Comparison of ENCODE assay signal across 13 cellular contexts in genomic region chr10:132634241-132634946, GRCh38.
DNase-seq lines count a peak whose midpoint lies in the region; ATAC-seq and TF ChIP-seq lines count a peak whose summit lies in the region.
"Had no signal": no experiment of that assay in that cellular context is flagged by ENCODE, and none has a peak within 500 bp of the region (broad histone marks: within the 10 kb centered on the region; RNA-seq: fewer than 3 reads in every experiment).

No MANE protein-coding gene starts in this region.

- TF ChIP-seq CTCF in WTC11 (IDR thresholded peaks at IDR 0.05) (no peak), nephron progenitor cell (IDR thresholded peaks at IDR 0.05) (no peak)

- H3K27me3 Mint-ChIP-seq in WTC11 (ENCODE audit: low read depth) (peaks cover 3% of the 10 kb centered on the region; the same call in 1 of the 2 replicates), nephron progenitor cell (ENCODE audit: low read depth, poor library complexity) (peaks cover 16% of the 10 kb centered on the region)
- H3K27me3 Mint-ChIP-seq: activated naive CD8-positive, alpha-beta T cell had no signal

- no peak overlapping the region for H4K8ac ChIP-seq in mesendoderm (ENCODE audit: low read depth, low read length)

- H3K4me3 Mint-ChIP-seq in WTC11 = no peak overlapping the region
- no peak overlapping the region for H3K4me3 Mint-ChIP-seq in nephron progenitor cell
- H3K4me3 Mint-ChIP-seq: activated naive CD8-positive, alpha-beta T cell had no signal

- peak; percentile 19 for DNase-seq in Right ventricle myocardium superior
- DNase-seq in left ventricle myocardium superior = no peak
- peak; percentile 32 for DNase-seq in WTC11 (ENCODE audit: low spot score)
- DNase-seq in mesendoderm = peak; percentile 30
- no peak for DNase-seq in nephron progenitor cell
- DNase-seq in DMS79 treated with DMSO at 0.1 percent for 48 hours (lab: John Stamatoyannopoulos, UW) = no peak
- DNase-seq in superior temporal gyrus (ENCODE audit: extremely low spot score) = no peak
- DNase-seq: activated CD4-positive, CD25-positive, alpha-beta regulatory T cell treated with anti-CD3 and anti-CD28 coated beads, Interleukin-2, amount 50 U/mL, for 72 hours; effector CD8-positive, alpha-beta T cell; NCI-H1105 treated with DMSO at 0.1 percent for 48 hours had no signal

- H2BK5ac ChIP-seq in mesendoderm (ENCODE audit: low read length) = no peak overlapping the region

- no peak overlapping the region for H4K5ac ChIP-seq in mesendoderm (ENCODE audit: low read length)

- H3K9me3 Mint-ChIP-seq in WTC11 = no peaks in the 10 kb centered on the region; the same call in 1 of the 2 replicates
- H3K9me3 Mint-ChIP-seq in nephron progenitor cell = peaks cover 6% of the 10 kb centered on the region

- no peak overlapping the region for H3K27ac ChIP-seq in mesendoderm (ENCODE audit: low read depth, low read length)
- H3K27ac ChIP-seq: neutrophil had no signal

- no peaks in the 10 kb centered on the region for H3K36me3 ChIP-seq in mesendoderm (ENCODE audit: control insufficient read depth, insufficient read depth, low read length)
- H3K36me3 ChIP-seq: neutrophil had no signal

- H3K4me1 Mint-ChIP-seq in WTC11 (peaks cover 7% of the 10 kb centered on the region), nephron progenitor cell (peaks cover 30% of the 10 kb centered on the region)

- H3K56ac ChIP-seq in mesendoderm (ENCODE audit: low read length) = no peak overlapping the region

- H2BK120ac ChIP-seq in mesendoderm (ENCODE audit: low read depth, low read length) = no peak overlapping the region

- H3K23ac ChIP-seq in mesendoderm (ENCODE audit: low read length) = no peak overlapping the region

- H3K36me3 Mint-ChIP-seq in WTC11 (no peaks in the 10 kb centered on the region), nephron progenitor cell (ENCODE audit: low read depth) (peaks cover under 1% of the 10 kb centered on the region)

- no peak overlapping the region for H2BK15ac ChIP-seq in mesendoderm (replicated peaks; ENCODE audit: low read depth)

- intact Hi-C loops in Right ventricle myocardium superior (cut with DNase I) = loop anchor here (5.0 to 10.0 kb wide), 3 partner anchors 47 to 240 kb away; partner anchors contain the start of gene PWWP2B
- intact Hi-C loops in left ventricle myocardium superior (cut with micrococcal nuclease) = loop anchor here (5.0 to 10.0 kb wide), 2 partner anchors 50 to 172 kb away; no protein-coding TSS in a partner anchor

- H3K27ac Mint-ChIP-seq in WTC11 = no peak overlapping the region
- H3K27ac Mint-ChIP-seq in nephron progenitor cell = no peak overlapping the region
- H3K27ac Mint-ChIP-seq: activated naive CD8-positive, alpha-beta T cell had no signal

- H2AK5ac ChIP-seq in mesendoderm (ENCODE audit: low read length) = no peak overlapping the region

- no peak overlapping the region for H3K4ac ChIP-seq in mesendoderm (ENCODE audit: low read depth, low read length)

- POLR2A ChIA-PET in WTC11 (lab: Charles Lee) = no interaction called here

- ATAC-seq in Right ventricle myocardium superior (ENCODE audit: poor library complexity) (no peak), left ventricle myocardium superior (no peak), WTC11 (0 out of 2 replicates have a peak, but pooled peaks have one; percentile 36), GM21447 (IDR thresholded peaks at IDR 0.05; ENCODE audit: unreplicated experiment) (no peak)

- no peak overlapping the region for H3K4me3 ChIP-seq in mesendoderm (ENCODE audit: low read length)

- CTCF ChIA-PET in WTC11 (lab: Charles Lee) = interaction anchor here (0.7 to 2.0 kb wide), 8 partner anchors 116 to 226 kb away, joined by 3 to 11 read pairs (median 4); no protein-coding TSS in a partner anchor

- H3K79me1 ChIP-seq in mesendoderm (ENCODE audit: low read length) = peaks cover 2% of the 10 kb centered on the region

- no peaks in the 10 kb centered on the region for H3K79me2 ChIP-seq in mesendoderm (ENCODE audit: control insufficient read depth, insufficient read depth, low read length)

- no peaks in the 10 kb centered on the region for H3K27me3 ChIP-seq in mesendoderm (ENCODE audit: insufficient read depth, low read length, poor library complexity)
- H3K27me3 ChIP-seq: neutrophil had no signal

- no CpG with 5 or more reads among the region's 22 CpGs for WGBS in mesendoderm (ENCODE audit: extremely low coverage, insufficient coverage, low lambda C conversion rate)

- no peak overlapping the region for H3K18ac ChIP-seq in mesendoderm (ENCODE audit: low read length)

- H3K4me1 ChIP-seq in mesendoderm (ENCODE audit: control insufficient read depth, low read depth, low read length) = no peaks in the 10 kb centered on the region

- H3K4me2 ChIP-seq in mesendoderm (ENCODE audit: low read length) = no peak overlapping the region

- H3K9ac ChIP-seq in mesendoderm (ENCODE audit: low read length) = no peak overlapping the region

TF ChIP-seq in WTC11, 78 proteins besides CTCF, POLR2A, EP300 and RAD21 (continues in another document):
- TF ChIP-seq MLX (CRISPR knock-in tag; IDR thresholded peaks at IDR 0.05) (no peak), ZNF671 (CRISPR knock-in tag; IDR thresholded peaks at IDR 0.05) (no peak), ZNF512 (CRISPR knock-in tag; IDR thresholded peaks at IDR 0.05; ENCODE audit: borderline replicate concordance) (no peak), FOXK1 (CRISPR knock-in tag; IDR thresholded peaks at IDR 0.05) (no peak)
- TF ChIP-seq, protein P1, sequence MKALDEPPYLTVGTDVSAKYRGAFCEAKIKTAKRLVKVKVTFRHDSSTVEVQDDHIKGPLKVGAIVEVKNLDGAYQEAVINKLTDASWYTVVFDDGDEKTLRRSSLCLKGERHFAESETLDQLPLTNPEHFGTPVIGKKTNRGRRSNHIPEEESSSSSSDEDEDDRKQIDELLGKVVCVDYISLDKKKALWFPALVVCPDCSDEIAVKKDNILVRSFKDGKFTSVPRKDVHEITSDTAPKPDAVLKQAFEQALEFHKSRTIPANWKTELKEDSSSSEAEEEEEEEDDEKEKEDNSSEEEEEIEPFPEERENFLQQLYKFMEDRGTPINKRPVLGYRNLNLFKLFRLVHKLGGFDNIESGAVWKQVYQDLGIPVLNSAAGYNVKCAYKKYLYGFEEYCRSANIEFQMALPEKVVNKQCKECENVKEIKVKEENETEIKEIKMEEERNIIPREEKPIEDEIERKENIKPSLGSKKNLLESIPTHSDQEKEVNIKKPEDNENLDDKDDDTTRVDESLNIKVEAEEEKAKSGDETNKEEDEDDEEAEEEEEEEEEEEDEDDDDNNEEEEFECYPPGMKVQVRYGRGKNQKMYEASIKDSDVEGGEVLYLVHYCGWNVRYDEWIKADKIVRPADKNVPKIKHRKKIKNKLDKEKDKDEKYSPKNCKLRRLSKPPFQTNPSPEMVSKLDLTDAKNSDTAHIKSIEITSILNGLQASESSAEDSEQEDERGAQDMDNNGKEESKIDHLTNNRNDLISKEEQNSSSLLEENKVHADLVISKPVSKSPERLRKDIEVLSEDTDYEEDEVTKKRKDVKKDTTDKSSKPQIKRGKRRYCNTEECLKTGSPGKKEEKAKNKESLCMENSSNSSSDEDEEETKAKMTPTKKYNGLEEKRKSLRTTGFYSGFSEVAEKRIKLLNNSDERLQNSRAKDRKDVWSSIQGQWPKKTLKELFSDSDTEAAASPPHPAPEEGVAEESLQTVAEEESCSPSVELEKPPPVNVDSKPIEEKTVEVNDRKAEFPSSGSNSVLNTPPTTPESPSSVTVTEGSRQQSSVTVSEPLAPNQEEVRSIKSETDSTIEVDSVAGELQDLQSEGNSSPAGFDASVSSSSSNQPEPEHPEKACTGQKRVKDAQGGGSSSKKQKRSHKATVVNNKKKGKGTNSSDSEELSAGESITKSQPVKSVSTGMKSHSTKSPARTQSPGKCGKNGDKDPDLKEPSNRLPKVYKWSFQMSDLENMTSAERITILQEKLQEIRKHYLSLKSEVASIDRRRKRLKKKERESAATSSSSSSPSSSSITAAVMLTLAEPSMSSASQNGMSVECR (CRISPR knock-in tag; IDR thresholded peaks at IDR 0.05; ENCODE audit: borderline replicate concordance) = no peak
- TF ChIP-seq, protein P2, sequence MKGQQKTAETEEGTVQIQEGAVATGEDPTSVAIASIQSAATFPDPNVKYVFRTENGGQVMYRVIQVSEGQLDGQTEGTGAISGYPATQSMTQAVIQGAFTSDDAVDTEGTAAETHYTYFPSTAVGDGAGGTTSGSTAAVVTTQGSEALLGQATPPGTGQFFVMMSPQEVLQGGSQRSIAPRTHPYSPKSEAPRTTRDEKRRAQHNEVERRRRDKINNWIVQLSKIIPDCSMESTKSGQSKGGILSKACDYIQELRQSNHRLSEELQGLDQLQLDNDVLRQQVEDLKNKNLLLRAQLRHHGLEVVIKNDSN (CRISPR knock-in tag; IDR thresholded peaks at IDR 0.05) = no peak

Comparison
In these comparisons a context has a peak if more than half of its experiments do, and no peak if none do; other contexts are left out.
1. DNase-seq: peak in Right ventricle myocardium superior (single experiment), WTC11 (single experiment) and mesendoderm (single experiment); none in left ventricle myocardium superior (single experiment), nephron progenitor cell (single experiment), DMS79 treated with DMSO at 0.1 percent for 48 hours (single experiment) and superior temporal gyrus (single experiment).